Comparison of ENCODE assay signal across 25 cellular contexts in genomic region chr2:189425676-189426075, GRCh38.
"Had no signal": no experiment of that assay in that cellular context is flagged by ENCODE, and none has a peak within 500 bp of the region (broad histone marks: within the 10 kb centered on the region; RNA-seq: fewer than 3 reads in every experiment).

No MANE protein-coding gene starts in this region.

- DNase-seq: activated CD4-positive, alpha-beta memory T cell treated with anti-CD3 and anti-CD28 coated beads for 36 hours; activated CD4-positive, alpha-beta T cell treated with anti-CD3 and anti-CD28 coated beads, Interleukin-2, amount 10 ng/mL, durations not matched to agents 7 days and 5 days; activated CD4-positive, CD25-positive, alpha-beta regulatory T cell treated with anti-CD3 and anti-CD28 coated beads, Interleukin-2, amount 50 U/mL, for 72 hours; activated CD8-positive, alpha-beta memory T cell treated with anti-CD3 and anti-CD28 coated beads for 24 hours; activated gamma-delta T cell; activated naive CD4-positive, alpha-beta T cell treated with anti-CD3 and anti-CD28 coated beads for 36 hours; activated T-cell treated with anti-CD3 and anti-CD28 coated beads, Interleukin-2, amount 50 U/mL, for 48 hours; brain microvascular endothelial cell; cerebellar nuclear complex; KG1; MM.1S; NCI-H1105; NCI-H1436; NCI-H1694 treated with DMSO at 0.1 percent for 48 hours; NCI-H2029 treated with DMSO at 0.1 percent for 48 hours; NCI-H345; NCI-H510A; NCI-H526 treated with DMSO at 0.1 percent for 48 hours; NCI-H82; RPMI8226; T-helper 9 cell had no signal

- H3K27ac ChIP-seq: brain microvascular endothelial cell had no signal

- H3K27me3 ChIP-seq: brain microvascular endothelial cell had no signal

- H3K27ac Mint-ChIP-seq: activated CD4-positive, alpha-beta memory T cell treated with anti-CD3 and anti-CD28 coated beads for 36 hours; activated CD4-positive, alpha-beta T cell treated with anti-CD3 and anti-CD28 coated beads, Interleukin-2, amount 10 ng/mL, durations not matched to agents 7 days and 5 days; activated naive CD4-positive, alpha-beta T cell treated with anti-CD3 and anti-CD28 coated beads for 36 hours; activated naive CD8-positive, alpha-beta T cell; activated T-helper 17 cell treated with anti-CD3 and anti-CD28 coated beads, Interleukin-2, amount 50 U/mL, for 72 hours; T-helper 1 cell treated with Interleukin-12 subunit alpha and Interleukin-12 subunit beta and Interleukin-4 antibody, amounts not matched to agents 30 μg/mL and 1 μg/mL, for 36 hours had no signal

- H3K9me3 Mint-ChIP-seq: activated CD4-positive, alpha-beta memory T cell treated with anti-CD3 and anti-CD28 coated beads for 36 hours; activated CD4-positive, alpha-beta T cell treated with anti-CD3 and anti-CD28 coated beads, Interleukin-2, amount 10 ng/mL, durations not matched to agents 7 days and 5 days; activated naive CD4-positive, alpha-beta T cell treated with anti-CD3 and anti-CD28 coated beads for 36 hours; activated T-helper 17 cell treated with anti-CD3 and anti-CD28 coated beads, Interleukin-2, amount 50 U/mL, for 72 hours; T-helper 1 cell treated with Interleukin-12 subunit alpha and Interleukin-12 subunit beta and Interleukin-4 antibody, amounts not matched to agents 30 μg/mL and 1 μg/mL, for 36 hours had no signal

- H3K36me3 ChIP-seq: brain microvascular endothelial cell had no signal

- H3K4me1 Mint-ChIP-seq: activated T-helper 17 cell treated with anti-CD3 and anti-CD28 coated beads, Interleukin-2, amount 50 U/mL, for 72 hours had no signal

- H3K4me3 Mint-ChIP-seq: activated CD4-positive, alpha-beta memory T cell treated with anti-CD3 and anti-CD28 coated beads for 36 hours; activated CD4-positive, alpha-beta T cell treated with anti-CD3 and anti-CD28 coated beads, Interleukin-2, amount 10 ng/mL, durations not matched to agents 7 days and 5 days; activated naive CD4-positive, alpha-beta T cell treated with anti-CD3 and anti-CD28 coated beads for 36 hours; activated naive CD8-positive, alpha-beta T cell; activated T-helper 17 cell treated with anti-CD3 and anti-CD28 coated beads, Interleukin-2, amount 50 U/mL, for 72 hours; T-helper 1 cell treated with Interleukin-12 subunit alpha and Interleukin-12 subunit beta and Interleukin-4 antibody, amounts not matched to agents 30 μg/mL and 1 μg/mL, for 36 hours; WTC11 had no signal

- H3K27me3 Mint-ChIP-seq: activated CD4-positive, alpha-beta memory T cell treated with anti-CD3 and anti-CD28 coated beads for 36 hours; activated naive CD8-positive, alpha-beta T cell; activated T-helper 17 cell treated with anti-CD3 and anti-CD28 coated beads, Interleukin-2, amount 50 U/mL, for 72 hours had no signal
